ENCODE assay signal across 32 cellular contexts in genomic region chr5:2338686-2339085, GRCh38.
"Had no signal": no experiment of that assay in that cellular context is flagged by ENCODE, and none has a peak within 500 bp of the region (broad histone marks: within the 10 kb centered on the region; RNA-seq: fewer than 3 reads in every experiment).

No MANE protein-coding gene starts in this region.

- H3K4me1 ChIP-seq: ascending aorta, breast epithelium, colonic mucosa, foreskin keratinocyte, gastrocnemius medialis, heart right ventricle had no signal

- H3K4me3 Mint-ChIP-seq: activated CD4-positive, alpha-beta memory T cell treated with anti-CD3 and anti-CD28 coated beads for 36 hours; activated CD4-positive, alpha-beta T cell treated with anti-CD3 and anti-CD28 coated beads for 36 hours; activated CD4-positive, alpha-beta T cell treated with anti-CD3 and anti-CD28 coated beads, Interleukin-2, amount 10 ng/mL, durations not matched to agents 24 days and 14 days; activated CD8-positive, alpha-beta memory T cell treated with anti-CD3 and anti-CD28 coated beads, Interleukin-2, amount 10 ng/mL, durations not matched to agents 7 days and 5 days; activated CD8-positive, alpha-beta T cell treated with anti-CD3 and anti-CD28 coated beads, Interleukin-2, amount 10 ng/mL, durations not matched to agents 7 days and 5 days; activated naive CD4-positive, alpha-beta T cell treated with anti-CD3 and anti-CD28 coated beads, Interleukin-2, amount 10 ng/mL, durations not matched to agents 7 days and 5 days; activated naive CD8-positive, alpha-beta T cell treated with anti-CD3 and anti-CD28 coated beads, Interleukin-2, amount 10 ng/mL, durations not matched to agents 7 days and 5 days; activated T-helper 1 cell treated with anti-CD3 and anti-CD28 coated beads, Interleukin-12 subunit alpha, Interleukin-12 subunit beta, Interleukin-2, Interleukin-4 antibody, amounts not matched to agents 30 ng/mL and 10 ng/mL and 1 ng/mL, durations not matched to agents 14 hours and 24 hours and 36 hours; brain; endodermal cell; T-helper 17 cell; T-helper 2 cell treated with Interferon-gamma antibody and Interleukin-4, amounts not matched to agents 5 μg/mL and 100 μg/mL, for 36 hours had no signal

- H3K27ac ChIP-seq: ascending aorta, breast epithelium, cardiac muscle cell, colonic mucosa, foreskin keratinocyte, gastrocnemius medialis, heart right ventricle, hepatocyte had no signal

- H3K9me3 ChIP-seq: ascending aorta, breast epithelium, colonic mucosa, gastrocnemius medialis, heart right ventricle had no signal

- H3K4me3 ChIP-seq: ascending aorta, breast epithelium, cardiac muscle cell, colonic mucosa, gastrocnemius medialis, heart right ventricle, hepatocyte had no signal

- H3K27me3 Mint-ChIP-seq: activated CD4-positive, alpha-beta memory T cell treated with anti-CD3 and anti-CD28 coated beads for 36 hours; activated CD4-positive, alpha-beta T cell treated with anti-CD3 and anti-CD28 coated beads, Interleukin-2, amount 10 ng/mL, durations not matched to agents 24 days and 14 days; activated CD8-positive, alpha-beta memory T cell treated with anti-CD3 and anti-CD28 coated beads, Interleukin-2, amount 10 ng/mL, durations not matched to agents 7 days and 5 days; activated naive CD4-positive, alpha-beta T cell treated with anti-CD3 and anti-CD28 coated beads, Interleukin-2, amount 10 ng/mL, durations not matched to agents 7 days and 5 days had no signal

- H3K27me3 ChIP-seq: ascending aorta, cardiac muscle cell, colonic mucosa, foreskin keratinocyte, gastrocnemius medialis, hepatocyte had no signal

- H3K4me1 Mint-ChIP-seq: activated CD4-positive, alpha-beta T cell treated with anti-CD3 and anti-CD28 coated beads for 36 hours; activated CD4-positive, alpha-beta T cell treated with anti-CD3 and anti-CD28 coated beads, Interleukin-2, amount 10 ng/mL, durations not matched to agents 24 days and 14 days; activated CD8-positive, alpha-beta memory T cell treated with anti-CD3 and anti-CD28 coated beads, Interleukin-2, amount 10 ng/mL, durations not matched to agents 7 days and 5 days; activated naive CD4-positive, alpha-beta T cell treated with anti-CD3 and anti-CD28 coated beads, Interleukin-2, amount 10 ng/mL, durations not matched to agents 7 days and 5 days; activated naive CD8-positive, alpha-beta T cell treated with anti-CD3 and anti-CD28 coated beads, Interleukin-2, amount 10 ng/mL, durations not matched to agents 7 days and 5 days; T-helper 17 cell had no signal

- H3K27ac Mint-ChIP-seq: activated CD4-positive, alpha-beta memory T cell treated with anti-CD3 and anti-CD28 coated beads for 36 hours; activated CD4-positive, alpha-beta T cell treated with anti-CD3 and anti-CD28 coated beads for 36 hours; activated CD4-positive, alpha-beta T cell treated with anti-CD3 and anti-CD28 coated beads, Interleukin-2, amount 10 ng/mL, durations not matched to agents 24 days and 14 days; activated CD8-positive, alpha-beta memory T cell treated with anti-CD3 and anti-CD28 coated beads, Interleukin-2, amount 10 ng/mL, durations not matched to agents 7 days and 5 days; activated CD8-positive, alpha-beta T cell treated with anti-CD3 and anti-CD28 coated beads, Interleukin-2, amount 10 ng/mL, durations not matched to agents 7 days and 5 days; activated naive CD4-positive, alpha-beta T cell treated with anti-CD3 and anti-CD28 coated beads, Interleukin-2, amount 10 ng/mL, durations not matched to agents 7 days and 5 days; activated naive CD4-positive, alpha-beta T cell treated with anti-CD3 and anti-CD28 coated beads, Interleukin-2, amount 50 U/mL, for 72 hours; activated naive CD8-positive, alpha-beta T cell treated with anti-CD3 and anti-CD28 coated beads, Interleukin-2, amount 10 ng/mL, durations not matched to agents 7 days and 5 days; activated T-helper 1 cell treated with anti-CD3 and anti-CD28 coated beads, Interleukin-12 subunit alpha, Interleukin-12 subunit beta, Interleukin-2, Interleukin-4 antibody, amounts not matched to agents 30 ng/mL and 10 ng/mL and 1 ng/mL, durations not matched to agents 14 hours and 24 hours and 36 hours; brain; endodermal cell; T-helper 17 cell; T-helper 2 cell treated with Interferon-gamma antibody and Interleukin-4, amounts not matched to agents 5 μg/mL and 100 μg/mL, for 36 hours had no signal

- H3K36me3 ChIP-seq: ascending aorta, breast epithelium, cardiac muscle cell, colonic mucosa, gastrocnemius medialis, heart right ventricle had no signal

- H3K9me3 Mint-ChIP-seq: activated CD4-positive, alpha-beta memory T cell treated with anti-CD3 and anti-CD28 coated beads for 36 hours; activated CD4-positive, alpha-beta T cell treated with anti-CD3 and anti-CD28 coated beads, Interleukin-2, amount 10 ng/mL, durations not matched to agents 24 days and 14 days; activated naive CD4-positive, alpha-beta T cell treated with anti-CD3 and anti-CD28 coated beads, Interleukin-2, amount 50 U/mL, for 72 hours; activated naive CD8-positive, alpha-beta T cell treated with anti-CD3 and anti-CD28 coated beads, Interleukin-2, amount 10 ng/mL, durations not matched to agents 7 days and 5 days; brain; endodermal cell; T-helper 2 cell treated with Interferon-gamma antibody and Interleukin-4, amounts not matched to agents 5 μg/mL and 100 μg/mL, for 36 hours had no signal

- H3K36me3 Mint-ChIP-seq: activated CD4-positive, alpha-beta memory T cell treated with anti-CD3 and anti-CD28 coated beads for 36 hours; activated CD8-positive, alpha-beta memory T cell treated with anti-CD3 and anti-CD28 coated beads, Interleukin-2, amount 10 ng/mL, durations not matched to agents 7 days and 5 days; activated naive CD4-positive, alpha-beta T cell treated with anti-CD3 and anti-CD28 coated beads, Interleukin-2, amount 10 ng/mL, durations not matched to agents 7 days and 5 days; activated naive CD4-positive, alpha-beta T cell treated with anti-CD3 and anti-CD28 coated beads, Interleukin-2, amount 50 U/mL, for 72 hours; activated naive CD8-positive, alpha-beta T cell treated with anti-CD3 and anti-CD28 coated beads, Interleukin-2, amount 10 ng/mL, durations not matched to agents 7 days and 5 days; brain had no signal

- DNase-seq: activated CD4-positive, alpha-beta memory T cell treated with anti-CD3 and anti-CD28 coated beads for 36 hours; activated CD4-positive, alpha-beta T cell treated with anti-CD3 and anti-CD28 coated beads for 36 hours; activated CD4-positive, alpha-beta T cell treated with anti-CD3 and anti-CD28 coated beads, Interleukin-2, amount 10 ng/mL, durations not matched to agents 24 days and 14 days; activated CD4-positive, CD25-positive, alpha-beta regulatory T cell; activated CD4-positive, CD25-positive, alpha-beta regulatory T cell treated with anti-CD3 and anti-CD28 coated beads, Interleukin-2, amount 50 U/mL, for 72 hours; activated CD8-positive, alpha-beta memory T cell treated with anti-CD3 and anti-CD28 coated beads, Interleukin-2, amount 10 ng/mL, durations not matched to agents 7 days and 5 days; activated CD8-positive, alpha-beta memory T cell treated with anti-CD3 and anti-CD28 coated beads, Interleukin-2, amount 50 U/mL, for 4 hours; activated CD8-positive, alpha-beta T cell treated with anti-CD3 and anti-CD28 coated beads, Interleukin-2, amount 10 ng/mL, durations not matched to agents 7 days and 5 days; activated gamma-delta T cell; activated naive CD4-positive, alpha-beta T cell; activated naive CD4-positive, alpha-beta T cell treated with anti-CD3 and anti-CD28 coated beads, Interleukin-2, amount 10 ng/mL, durations not matched to agents 7 days and 5 days; activated naive CD8-positive, alpha-beta T cell treated with anti-CD3 and anti-CD28 coated beads, Interleukin-2, amount 10 ng/mL, durations not matched to agents 7 days and 5 days; activated T-cell treated with anti-CD3 and anti-CD28 coated beads, Interleukin-2, amount 50 U/mL, for 1 hour; activated T-cell treated with anti-CD3 and anti-CD28 coated beads, Interleukin-2, amount 50 U/mL, for 48 hours; central memory CD4-positive, alpha-beta T cell; cerebellar nuclear complex; colonic mucosa; effector memory CD4-positive, alpha-beta T cell; endodermal cell; foreskin keratinocyte; gastrocnemius medialis; glutamatergic neuron; heart right ventricle; T-helper 17 cell had no signal
